Comparison of ENCODE assay signal across 1 cellular context in the genomic region with DNA sequence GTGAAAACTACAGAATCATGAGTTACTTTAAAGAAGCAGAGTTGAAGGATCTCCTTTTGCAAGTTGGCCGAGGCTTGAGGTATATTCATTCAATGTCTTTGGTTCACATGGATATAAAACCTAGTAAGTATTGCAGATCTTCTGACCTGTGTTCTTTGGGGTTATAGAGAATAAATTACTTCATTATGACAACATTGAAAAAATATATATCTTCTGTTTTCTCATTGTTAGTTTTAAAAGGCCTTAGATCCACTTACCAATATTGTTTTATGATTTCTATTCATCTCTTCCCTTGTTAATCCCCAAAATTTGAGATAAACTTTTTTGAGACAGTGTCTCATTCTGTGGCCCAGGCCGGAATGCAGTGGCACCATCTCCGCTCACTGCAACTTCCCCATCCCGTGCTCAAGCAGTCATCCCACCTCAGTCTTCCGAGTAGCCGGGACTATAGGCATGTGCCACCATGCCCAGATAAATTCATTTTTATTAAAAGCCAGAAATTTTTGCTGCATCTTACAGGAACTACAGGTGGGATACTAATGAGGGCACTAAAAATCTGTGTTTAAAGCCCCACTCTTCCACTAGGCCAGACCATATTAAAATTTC.
TF ChIP-seq lines count a peak whose summit lies in the region.

No MANE protein-coding gene starts in this region.

TF ChIP-seq in HepG2, 621 proteins besides CTCF, POLR2A, EP300 and RAD21:
- TF ChIP-seq RBFOX2 (IDR thresholded peaks at IDR 0.05; ENCODE audit: low read depth, low read length) (peak; percentile 54), REL (CRISPR knock-in tag; conservative IDR thresholded peaks at IDR 0.05) (no peak), ZNF33A (CRISPR knock-in tag; IDR thresholded peaks at IDR 0.05; ENCODE audit: borderline replicate concordance) (no peak), NFATC3 (CRISPR knock-in tag; IDR thresholded peaks at IDR 0.05) (no peak)
